In genomic region chr10:75469018-75469616, GRCh38 we compare ENCODE assay signal across 10 cellular contexts. TPM values are rescaled to one million over a fixed set of nuclear protein-coding genes. Genes with fewer than 3 reads are reported as not detected.
DNase-seq lines count a peak whose midpoint lies in the region; ATAC-seq, FAIRE-seq and TF ChIP-seq lines count a peak whose summit lies in the region.
"Had no signal": no experiment of that assay in that cellular context is flagged by ENCODE, and none has a peak within 500 bp of the region (broad histone marks: within the 10 kb centered on the region; RNA-seq: fewer than 3 reads in every experiment).

No MANE protein-coding gene starts in this region.

- no peaks in the 10 kb centered on the region for H3F3A ChIP-seq in Loucy (ENCODE audit: low read depth)

- no peaks in the 10 kb centered on the region for H3K79me2 ChIP-seq in Loucy (ENCODE audit: insufficient read depth, low read length)

- DNase-seq in ACHN (peak; percentile 37), choroid plexus epithelial cell (ENCODE audit: low read depth) (peak; percentile 91), lung (ENCODE audit: low spot score) (peak; percentile 42), GM19239 (ENCODE audit: insufficient read length, low spot score) (no peak), erythroblast (lab: John Stamatoyannopoulos, UW) (no peak)
- DNase-seq in effector CD4-positive, alpha-beta T cell = no peak
- DNase-seq: activated T-cell treated with anti-CD3 and anti-CD28 coated beads, Interleukin-2, amount 50 U/mL, for 72 hours; NCI-H526 treated with DMSO at 0.1 percent for 48 hours had no signal

- peaks cover 10% of the 10 kb centered on the region for H3K4me1 ChIP-seq in Loucy (ENCODE audit: insufficient read depth, low read length, poor library complexity, severe bottlenecking)
- peaks cover 4 to 16% of the 10 kb centered on the region in 2 donors for H3K4me1 ChIP-seq in lung (ENCODE audit: control insufficient read depth in 2 of 2, insufficient read depth in 2 of 2, low read length in 2 of 2)

- H4K20me1 ChIP-seq in Loucy (ENCODE audit: insufficient read depth, low read length, poor library complexity, severe bottlenecking) = no peaks in the 10 kb centered on the region

- no peak overlapping the region for H3K9ac ChIP-seq in Loucy (ENCODE audit: low read depth, low read length, poor library complexity, severe bottlenecking)

- H3K27me3 ChIP-seq in Loucy (ENCODE audit: insufficient read depth, low read length, poor library complexity, severe bottlenecking) (no peaks in the 10 kb centered on the region), lung (ENCODE audit: control insufficient read depth, insufficient read depth) (no peaks in the 10 kb centered on the region)

- FAIRE-seq in GM19239 (lab: Jason Lieb, UNC) = no peak

- in situ Hi-C loops in ACHN (cut with HindIII; ENCODE audit: low pct_ligation_motif_present, low pct_unique_long_range_greater_than_20kb, low sequenced_read_pairs) = no loop called here

- ATAC-seq in lung (ENCODE audit: insufficient read depth, low FRiP score) (peak; percentile 45), GM18873 (IDR thresholded peaks at IDR 0.05; ENCODE audit: low FRiP score, unreplicated experiment) (no peak)

- H3K36me3 ChIP-seq in Loucy (ENCODE audit: insufficient read depth, low read length) (no peaks in the 10 kb centered on the region), lung (ENCODE audit: control insufficient read depth in 2 of 2, insufficient read depth in 2 of 2, low read length in 2 of 2) (no peaks in the 10 kb centered on the region)

- H3K9me3 ChIP-seq in Loucy (ENCODE audit: insufficient read depth, low read depth, low read length) (no peaks in the 10 kb centered on the region), lung (ENCODE audit: control insufficient read depth in 2 of 2, insufficient read depth in 1 of 2, low read length in 1 of 2) (no peaks in the 10 kb centered on the region)

- H3K4me3 ChIP-seq in Loucy (ENCODE audit: low read length, poor library complexity, severe bottlenecking) (no peak overlapping the region), choroid plexus epithelial cell (ENCODE audit: low read depth, low read length) (no peak overlapping the region), lung (no peak overlapping the region)

- H3K9me2 ChIP-seq in Loucy (replicated peaks; ENCODE audit: low read depth, low read length) = no peaks in the 10 kb centered on the region

- 23 to 43% methylated on average over 3 of the region's 3 CpGs for whole genome bisulfite sequencing in lung, 2 donors

- H2AFZ ChIP-seq in Loucy (ENCODE audit: low read length) = peak overlapping the region; percentile 73

- no peak for TF ChIP-seq POLR2A in erythroblast (IDR thresholded peaks at IDR 0.05; ENCODE audit: low read length)

- H3K27ac ChIP-seq in lung (ENCODE audit: low read depth in 1 of 2, low read length in 1 of 2) = peak overlapping the region in 1 of 2 donors; percentile 48

- TF ChIP-seq CTCF in Loucy (conservative IDR thresholded peaks at IDR 0.05; ENCODE audit: low read length) (no peak), choroid plexus epithelial cell (conservative IDR thresholded peaks at IDR 0.05; ENCODE audit: low read depth, low read length) (no peak), lung (IDR thresholded peaks at IDR 0.05; ENCODE audit: control extremely low read depth, extremely low read depth) (no peak)

- no peak overlapping the region for H3K4me2 ChIP-seq in Loucy (ENCODE audit: low read depth, low read length, poor library complexity, severe bottlenecking)

RNA-seq across cellular contexts. Expression of gene LRMDA, which starts 37.7 kb away (rescaled TPM):
- total RNA-seq in lung = 10 to 100 TPM; 15.5 to 40.8 TPM
- 10 to 100 TPM; 12.1 to 27.8 TPM for polyA plus RNA-seq in lung
- total RNA-seq: activated T-cell treated with anti-CD3 and anti-CD28 coated beads, Interleukin-2, amount 50 U/mL, for 72 hours had no signal

Comparison
In these comparisons a context has a peak if more than half of its experiments do, and no peak if none do; other contexts are left out.
1. DNase-seq: peak in ACHN (single experiment), choroid plexus epithelial cell (single experiment) and lung (single experiment); none in GM19239 (single experiment), erythroblast (0 of 2) and effector CD4-positive, alpha-beta T cell (single experiment).